Comparison of ENCODE assay signal across 23 cellular contexts in genomic region chr17:78223061-78223460, GRCh38. TPM values are rescaled to one million over a fixed set of nuclear protein-coding genes. Genes with fewer than 3 reads are reported as not detected.
DNase-seq lines count a peak whose midpoint lies in the region; ATAC-seq and TF ChIP-seq lines count a peak whose summit lies in the region.
"Had no signal": no experiment of that assay in that cellular context is flagged by ENCODE, and none has a peak within 500 bp of the region (broad histone marks: within the 10 kb centered on the region; RNA-seq: fewer than 3 reads in every experiment).

No MANE protein-coding gene starts in this region.

- H3K4me1 ChIP-seq in heart left ventricle (peaks cover 0 to 11% (median 2%) of the 10 kb centered on the region in 12 donors), upper lobe of left lung (peaks cover 7 to 13% (median 8%) of the 10 kb centered on the region in 4 donors)

- intact Hi-C loops in heart left ventricle (cut with DNase I), result no loop called here
- intact Hi-C loops in Right ventricle myocardium inferior (cut with DNase I), result no loop called here
- intact Hi-C loops in activated T-helper 2 cell treated with anti-CD3 and anti-CD28 coated beads, Interferon-gamma antibody, Interleukin-2, Interleukin-4, amounts not matched to agents 10 μg/mL and 5 μg/mL and 100 μg/mL, durations not matched to agents 14 hours and 24 hours and 36 hours (cut with micrococcal nuclease), result no loop called here

- H3K27ac Mint-ChIP-seq in activated T-helper 2 cell treated with anti-CD3 and anti-CD28 coated beads, Interferon-gamma antibody, Interleukin-2, Interleukin-4, amounts not matched to agents 10 μg/mL and 5 μg/mL and 100 μg/mL, durations not matched to agents 14 hours and 24 hours and 36 hours, result no peak overlapping the region
- H3K27ac Mint-ChIP-seq: activated CD4-positive, alpha-beta memory T cell treated with anti-CD3 and anti-CD28 coated beads for 36 hours; nephron progenitor cell; progenitor cell of endocrine pancreas; stimulated activated naive CD8-positive, alpha-beta T cell treated with anti-CD3 and anti-CD28 coated beads, Interleukin-15, amount 100 ng/mL, for 72 hours; T-helper 1 cell treated with Interleukin-12 subunit alpha and Interleukin-12 subunit beta and Interleukin-4 antibody, amounts not matched to agents 30 μg/mL and 1 μg/mL, for 36 hours had no signal

- 59 to 75% (median 69%) methylated on average over 4 of the region's 4 CpGs for WGBS in heart left ventricle, 4 donors
- 61 to 66% methylated on average over 4 of the region's 4 CpGs for WGBS in upper lobe of left lung, 2 donors

- TF ChIP-seq EP300 in upper lobe of left lung (IDR thresholded peaks at IDR 0.05), result peak in 1 of 4 donors; percentile 41

- peak in 2 of 4 donors; percentile 22 to 42 for ATAC-seq in heart left ventricle
- no peak for ATAC-seq in Right ventricle myocardium inferior
- no peak for ATAC-seq in upper lobe of left lung (ENCODE audit: low FRiP score in 2 of 2)
- ATAC-seq: activated T-cell treated with anti-CD3 and anti-CD28 coated beads, Interleukin-2, amount 50 U/mL, for 4 hours; stimulated activated naive CD8-positive, alpha-beta T cell treated with anti-CD3 and anti-CD28 coated beads, Interleukin-15, amount 100 ng/mL, for 72 hours had no signal

- no peak for TF ChIP-seq CTCF in heart left ventricle (IDR thresholded peaks at IDR 0.05)
- no peak for TF ChIP-seq CTCF in upper lobe of left lung (IDR thresholded peaks at IDR 0.05)

- H3K27me3 ChIP-seq in heart left ventricle (no peaks in the 10 kb centered on the region), upper lobe of left lung (no peaks in the 10 kb centered on the region)
- H3K27me3 ChIP-seq: BE2C had no signal

- peaks cover 2% of the 10 kb centered on the region for H3K4me1 Mint-ChIP-seq in activated T-helper 2 cell treated with anti-CD3 and anti-CD28 coated beads, Interferon-gamma antibody, Interleukin-2, Interleukin-4, amounts not matched to agents 10 μg/mL and 5 μg/mL and 100 μg/mL, durations not matched to agents 14 hours and 24 hours and 36 hours (ENCODE audit: low read depth)
- H3K4me1 Mint-ChIP-seq: mesothelial cell of epicardium had no signal

- no peak overlapping the region for H3K4me3 Mint-ChIP-seq in activated T-helper 2 cell treated with anti-CD3 and anti-CD28 coated beads, Interferon-gamma antibody, Interleukin-2, Interleukin-4, amounts not matched to agents 10 μg/mL and 5 μg/mL and 100 μg/mL, durations not matched to agents 14 hours and 24 hours and 36 hours (ENCODE audit: low read depth)
- H3K4me3 Mint-ChIP-seq: activated CD4-positive, alpha-beta memory T cell treated with anti-CD3 and anti-CD28 coated beads for 36 hours; activated T-cell treated with anti-CD3 and anti-CD28 coated beads, Interleukin-2, amount 50 U/mL, for 4 hours; mesothelial cell of epicardium; nephron progenitor cell; stimulated activated naive CD8-positive, alpha-beta T cell treated with anti-CD3 and anti-CD28 coated beads, Interleukin-15, amount 100 ng/mL, for 72 hours; T-helper 1 cell treated with Interleukin-12 subunit alpha and Interleukin-12 subunit beta and Interleukin-4 antibody, amounts not matched to agents 30 μg/mL and 1 μg/mL, for 36 hours had no signal

- DNase-seq in heart left ventricle (no peak), Right ventricle myocardium inferior (ENCODE audit: missing footprints) (no peak), left kidney (ENCODE audit: low read depth, low spot score) (peak; percentile 0), upper lobe of left lung (no peak), KG1 (lab: John Stamatoyannopoulos, UW) (no peak)
- no peak for DNase-seq in activated T-helper 2 cell treated with anti-CD3 and anti-CD28 coated beads, Interferon-gamma antibody, Interleukin-2, Interleukin-4, amounts not matched to agents 10 μg/mL and 5 μg/mL and 100 μg/mL, durations not matched to agents 14 hours and 24 hours and 36 hours (ENCODE audit: low spot score)
- DNase-seq: activated CD4-positive, alpha-beta memory T cell treated with anti-CD3 and anti-CD28 coated beads for 36 hours; activated naive CD4-positive, alpha-beta T cell treated with anti-CD3 and anti-CD28 coated beads, Interleukin-2, amount 50 U/mL, for 16 hours; activated T-cell treated with anti-CD3 and anti-CD28 coated beads, Interleukin-2, amount 50 U/mL, for 4 hours; BE2C; hippocampal formation; IMR-90; NCI-H1694; nephron progenitor cell; SHP77; small intestine; stimulated activated CD4-positive, alpha-beta T cell treated with anti-CD3 and anti-CD28 coated beads, Interleukin-2, amount 100 ng/mL, for 48 hours; stimulated activated naive CD8-positive, alpha-beta T cell treated with anti-CD3 and anti-CD28 coated beads, Interleukin-15, amount 100 ng/mL, for 72 hours had no signal

- H3K9me3 Mint-ChIP-seq in activated T-helper 2 cell treated with anti-CD3 and anti-CD28 coated beads, Interferon-gamma antibody, Interleukin-2, Interleukin-4, amounts not matched to agents 10 μg/mL and 5 μg/mL and 100 μg/mL, durations not matched to agents 14 hours and 24 hours and 36 hours, result no peaks in the 10 kb centered on the region
- H3K9me3 Mint-ChIP-seq: activated CD4-positive, alpha-beta memory T cell treated with anti-CD3 and anti-CD28 coated beads for 36 hours; activated T-cell treated with anti-CD3 and anti-CD28 coated beads, Interleukin-2, amount 50 U/mL, for 4 hours; mesothelial cell of epicardium; nephron progenitor cell; stimulated activated naive CD8-positive, alpha-beta T cell treated with anti-CD3 and anti-CD28 coated beads, Interleukin-15, amount 100 ng/mL, for 72 hours; T-helper 1 cell treated with Interleukin-12 subunit alpha and Interleukin-12 subunit beta and Interleukin-4 antibody, amounts not matched to agents 30 μg/mL and 1 μg/mL, for 36 hours had no signal

- H3K27ac ChIP-seq in heart left ventricle (peak overlapping the region in 8 of 12 donors; percentile 13 to 62 (median 51)), upper lobe of left lung (peak overlapping the region; percentile 48 to 84 (median 62))

- TF ChIP-seq POLR2A in heart left ventricle (IDR thresholded peaks at IDR 0.05) (no peak), upper lobe of left lung (IDR thresholded peaks at IDR 0.05) (no peak)

- H3K36me3 ChIP-seq in heart left ventricle, result peaks cover 0 to 5% (median 0%) of the 10 kb centered on the region in 9 donors
- H3K36me3 ChIP-seq in upper lobe of left lung, result no peaks in the 10 kb centered on the region

- H3K4me3 ChIP-seq in heart left ventricle (no peak overlapping the region), upper lobe of left lung (no peak overlapping the region)

- H3K36me3 Mint-ChIP-seq in activated T-helper 2 cell treated with anti-CD3 and anti-CD28 coated beads, Interferon-gamma antibody, Interleukin-2, Interleukin-4, amounts not matched to agents 10 μg/mL and 5 μg/mL and 100 μg/mL, durations not matched to agents 14 hours and 24 hours and 36 hours (ENCODE audit: low read depth), result peaks cover 49% of the 10 kb centered on the region

- H3K27me3 Mint-ChIP-seq in activated T-helper 2 cell treated with anti-CD3 and anti-CD28 coated beads, Interferon-gamma antibody, Interleukin-2, Interleukin-4, amounts not matched to agents 10 μg/mL and 5 μg/mL and 100 μg/mL, durations not matched to agents 14 hours and 24 hours and 36 hours (ENCODE audit: low read depth), result peaks cover 2% of the 10 kb centered on the region

- no peaks in the 10 kb centered on the region for H3K9me3 ChIP-seq in heart left ventricle
- H3K9me3 ChIP-seq in upper lobe of left lung, result no peaks in the 10 kb centered on the region
- H3K9me3 ChIP-seq: BE2C had no signal

RNA-seq across cellular contexts. Expression of gene TMEM235, which starts 8.4 kb away (rescaled TPM):
- not detected for total RNA-seq in heart left ventricle
- polyA plus RNA-seq in heart left ventricle, result not detected
- total RNA-seq in Right ventricle myocardium inferior, result not detected
- not detected for total RNA-seq in upper lobe of left lung
- not detected in 2 replicates for total RNA-seq in activated T-helper 2 cell treated with anti-CD3 and anti-CD28 coated beads, Interferon-gamma antibody, Interleukin-2, Interleukin-4, amounts not matched to agents 10 μg/mL and 5 μg/mL and 100 μg/mL, durations not matched to agents 14 hours and 24 hours and 36 hours
- total RNA-seq: activated CD4-positive, alpha-beta memory T cell treated with anti-CD3 and anti-CD28 coated beads for 36 hours; activated T-cell treated with anti-CD3 and anti-CD28 coated beads, Interleukin-2, amount 50 U/mL, for 4 hours; Daoy; IMR-90; progenitor cell of endocrine pancreas; ureter had no signal
- polyA plus RNA-seq: IMR-90, small intestine had no signal

RNA-seq across cellular contexts. Expression of gene BIRC5, which starts 9.0 kb away (rescaled TPM):
- total RNA-seq in heart left ventricle (10 to 100 TPM in 1 of 9 donors, 1 to 10 TPM in 3, under 1 TPM in 3, not detected in 2; 0.50 to 10.9 (median 1.1) TPM), Right ventricle myocardium inferior (1.2 TPM), upper lobe of left lung (1 to 10 TPM in 5 of 6 donors, not detected in 1; 1.4 to 6.4 (median 3.5) TPM)
- under 1 TPM; 0.11 to 0.28 TPM for polyA plus RNA-seq in heart left ventricle
- 48.4 and 48.6 TPM in 2 replicates for total RNA-seq in activated T-helper 2 cell treated with anti-CD3 and anti-CD28 coated beads, Interferon-gamma antibody, Interleukin-2, Interleukin-4, amounts not matched to agents 10 μg/mL and 5 μg/mL and 100 μg/mL, durations not matched to agents 14 hours and 24 hours and 36 hours

RNA-seq across cellular contexts. Expression of gene AFMID, which starts 35.9 kb away (rescaled TPM):
- total RNA-seq in heart left ventricle (10 to 100 TPM; 12.8 to 86.6 (median 33.1) TPM), Right ventricle myocardium inferior (38.2 TPM), upper lobe of left lung (100 to 1,000 TPM in 1 of 6 donors, 10 to 100 TPM in 5; 30.5 to 265 (median 44.2) TPM)
- polyA plus RNA-seq in heart left ventricle, result 10 to 100 TPM; 17.4 to 24.8 TPM
- 27.8 TPM in 2 replicates for total RNA-seq in activated T-helper 2 cell treated with anti-CD3 and anti-CD28 coated beads, Interferon-gamma antibody, Interleukin-2, Interleukin-4, amounts not matched to agents 10 μg/mL and 5 μg/mL and 100 μg/mL, durations not matched to agents 14 hours and 24 hours and 36 hours

RNA-seq across cellular contexts. Expression of gene TK1, which starts 36.2 kb away (rescaled TPM):
- total RNA-seq in heart left ventricle (10 to 100 TPM in 1 of 9 donors, 1 to 10 TPM in 6, under 1 TPM in 2; 0.29 to 21.7 (median 1.2) TPM), Right ventricle myocardium inferior (5.2 TPM), upper lobe of left lung (10 to 100 TPM in 3 of 6 donors, 1 to 10 TPM in 3; 2.8 to 16.0 (median 9.0) TPM)
- 1 to 10 TPM in 1 of 2 donors, under 1 TPM in 1; 0.91 to 1.9 TPM for polyA plus RNA-seq in heart left ventricle
- 64.6 and 65.9 TPM in 2 replicates for total RNA-seq in activated T-helper 2 cell treated with anti-CD3 and anti-CD28 coated beads, Interferon-gamma antibody, Interleukin-2, Interleukin-4, amounts not matched to agents 10 μg/mL and 5 μg/mL and 100 μg/mL, durations not matched to agents 14 hours and 24 hours and 36 hours

RNA-seq across cellular contexts. Expression of gene SYNGR2, which starts 54.7 kb away (rescaled TPM):
- total RNA-seq in heart left ventricle (100 to 1,000 TPM in 7 of 9 donors, 10 to 100 TPM in 2; 99.5 to 268 (median 135) TPM), Right ventricle myocardium inferior (120 TPM), upper lobe of left lung (100 to 1,000 TPM; 110 to 265 (median 179) TPM)
- 100 to 1,000 TPM; 104 to 174 TPM for polyA plus RNA-seq in heart left ventricle
- 92.5 and 92.9 TPM in 2 replicates for total RNA-seq in activated T-helper 2 cell treated with anti-CD3 and anti-CD28 coated beads, Interferon-gamma antibody, Interleukin-2, Interleukin-4, amounts not matched to agents 10 μg/mL and 5 μg/mL and 100 μg/mL, durations not matched to agents 14 hours and 24 hours and 36 hours
